In genomic region chr1:29789910-29790247, GRCh38 we compare ENCODE assay signal across 16 cellular contexts.
DNase-seq lines count a peak whose midpoint lies in the region; TF ChIP-seq lines count a peak whose summit lies in the region.
"Had no signal": no experiment of that assay in that cellular context is flagged by ENCODE, and none has a peak within 500 bp of the region (broad histone marks: within the 10 kb centered on the region; RNA-seq: fewer than 3 reads in every experiment).

No MANE protein-coding gene starts in this region.

- POLR2A ChIA-PET in HEK293T (lab: Yijun Ruan, JAX): no interaction called here

- no peak for TF ChIP-seq CTCF in colonic mucosa (IDR thresholded peaks at IDR 0.05)
- no peak for TF ChIP-seq CTCF in transverse colon (IDR thresholded peaks at IDR 0.05)

- CTCF ChIA-PET in HEK293T (lab: Yijun Ruan, JAX): no interaction called here

- intact Hi-C loops in colonic mucosa (cut with DNase I): loop anchor here (5.0 to 10.0 kb wide), 2 partner anchors 295 to 917 kb away; no protein-coding TSS in a partner anchor
- intact Hi-C loops in transverse colon (cut with DNase I; ENCODE audit: low total_unique reads): loop anchor here (10.0 kb wide), 1 partner anchor 915 kb away; no protein-coding TSS in a partner anchor

- H3K4me1 ChIP-seq in colonic mucosa (no peaks in the 10 kb centered on the region), transverse colon (no peaks in the 10 kb centered on the region)

- H3K27ac ChIP-seq in colonic mucosa: no peak overlapping the region
- H3K27ac ChIP-seq in transverse colon: no peak overlapping the region
- H3K27ac ChIP-seq: KMS-11 had no signal

- in situ Hi-C loops in KBM-7 (cut with MboI; ENCODE audit: low pct_unique_long_range_greater_than_20kb, low sequenced_read_pairs): no loop called here
- in situ Hi-C loops in transverse colon (cut with MboI; ENCODE audit: low pct_ligation_motif_present in 1 of 4, low pct_unique_long_range_greater_than_20kb in 1 of 4, low sequenced_read_pairs in 3 of 4): loop anchor here in 3 of 4 donors (25.0 kb wide), 3 partner anchors 297 to 528 kb away; no protein-coding TSS in a partner anchor

- H3K4me3 ChIP-seq in colonic mucosa: no peak overlapping the region
- H3K4me3 ChIP-seq in transverse colon: no peak overlapping the region
- H3K4me3 ChIP-seq: BLaER1 treated with 17β-estradiol and CSF1 and Interleukin-3, amounts not matched to agents 10 nM and 100 nM had no signal

- 73 to 77% methylated on average over 4 to 6 of the region's 6 CpGs for WGBS in transverse colon (ENCODE audit: low coverage in 1 of 2), 2 donors

- H3K36me3 ChIP-seq in colonic mucosa (no peaks in the 10 kb centered on the region), transverse colon (no peaks in the 10 kb centered on the region)
- H3K36me3 ChIP-seq: BLaER1 treated with 17β-estradiol and CSF1 and Interleukin-3, amounts not matched to agents 10 nM and 100 nM had no signal

- H3K9me3 ChIP-seq in colonic mucosa: no peaks in the 10 kb centered on the region
- H3K9me3 ChIP-seq in transverse colon: no peaks in the 10 kb centered on the region

- no peaks in the 10 kb centered on the region for H3K27me3 ChIP-seq in colonic mucosa
- peaks cover 12% of the 10 kb centered on the region for H3K27me3 ChIP-seq in transverse colon
- H3K27me3 ChIP-seq: BLaER1 treated with 17β-estradiol and CSF1 and Interleukin-3, amounts not matched to agents 10 nM and 100 nM had no signal

- TF ChIP-seq POLR2A in transverse colon (IDR thresholded peaks at IDR 0.05): no peak

- DNase-seq in AG08396 (ENCODE audit: low spot score): peak; percentile 2
- peak; percentile 3 for DNase-seq in HEK293T (ENCODE audit: extremely low spot score)
- peak; percentile 6 for DNase-seq in colonic mucosa
- peak; percentile 77 for DNase-seq in mesenteric fat pad (ENCODE audit: low spot score)
- no peak for DNase-seq in KBM-7
- no peak for DNase-seq in transverse colon
- DNase-seq in NCI-H69 (lab: John Stamatoyannopoulos, UW): no peak
- DNase-seq: CD8-positive, alpha-beta memory T cell; DMS53; NCI-H1048; NCI-H1436 treated with DMSO at 0.1 percent for 48 hours; NCI-H2029 treated with DMSO at 0.1 percent for 48 hours; NCI-H446 treated with DMSO at 0.1 percent for 48 hours; SIG-M5 had no signal

- no peak overlapping the region for H3K9ac ChIP-seq in colonic mucosa (ENCODE audit: low read depth in 2 of 2, low read length in 2 of 2)
- H3K9ac ChIP-seq: BLaER1 treated with 17β-estradiol and CSF1 and Interleukin-3, amounts not matched to agents 10 nM and 100 nM; KMS-11 had no signal

- TF ChIP-seq EP300 in transverse colon (IDR thresholded peaks at IDR 0.05; ENCODE audit: low read depth): no peak

TF ChIP-seq in HEK293T, 16 proteins besides CTCF, POLR2A, EP300 and RAD21:
- TF ChIP-seq ZNF384 (IDR thresholded peaks at IDR 0.05): no peak
- no peak for TF ChIP-seq L3MBTL2 (conservative IDR thresholded peaks at IDR 0.05)
- TF ChIP-seq HDGF (IDR thresholded peaks at IDR 0.05; ENCODE audit: borderline replicate concordance): no peak

Comparison
In these comparisons a context has a peak if more than half of its experiments do, and no peak if none do; other contexts are left out.
1. DNase-seq: peak in AG08396 (single experiment), HEK293T (single experiment), colonic mucosa (single experiment) and mesenteric fat pad (single experiment); none in KBM-7 (single experiment), transverse colon (single experiment) and NCI-H69 (single experiment).